In genomic region chr1:65243492-65243891, GRCh38 we compare ENCODE assay signal across 23 cellular contexts.
DNase-seq lines count a peak whose midpoint lies in the region; ATAC-seq, FAIRE-seq and TF ChIP-seq lines count a peak whose summit lies in the region.
"Had no signal": no experiment of that assay in that cellular context is flagged by ENCODE, and none has a peak within 500 bp of the region (broad histone marks: within the 10 kb centered on the region; RNA-seq: fewer than 3 reads in every experiment).

No MANE protein-coding gene starts in this region.

- peak; percentile 12 for ATAC-seq in activated CD4-positive, alpha-beta T cell treated with anti-CD3 and anti-CD28 coated beads for 36 hours
- ATAC-seq in HG02973 (IDR thresholded peaks at IDR 0.05; ENCODE audit: unreplicated experiment) (peak; percentile 52), K562 (no peak), HG03108 (IDR thresholded peaks at IDR 0.05; ENCODE audit: unreplicated experiment) (no peak)
- no peak for ATAC-seq in activated CD8-positive, alpha-beta T cell treated with anti-CD3 and anti-CD28 coated beads, Interleukin-2, amount 10 ng/mL, durations not matched to agents 7 days and 5 days
- ATAC-seq: PC-3 had no signal

- intact Hi-C loops in activated CD4-positive, alpha-beta T cell treated with anti-CD3 and anti-CD28 coated beads for 36 hours (cut with DNase I, micrococcal nuclease): no loop called here
- intact Hi-C loops in K562 (cut with micrococcal nuclease) (no loop called here), sigmoid colon (cut with DNase I) (no loop called here)

- POLR2A ChIA-PET in activated CD4-positive, alpha-beta T cell treated with anti-CD3 and anti-CD28 coated beads for 36 hours (lab: Charles Lee): interaction anchor here (0.6 kb wide), 1 partner anchor 1681 kb away, joined by 3 read pairs; the partner anchor contains the start of gene DNAI4
- POLR2A ChIA-PET in K562 (lab: Yijun Ruan, JAX): interaction anchor here (1.8 kb wide), 1 partner anchor 11 kb away, joined by 5 read pairs; no protein-coding TSS in a partner anchor
- POLR2A ChIA-PET in activated CD8-positive, alpha-beta T cell treated with anti-CD3 and anti-CD28 coated beads, Interleukin-2, amount 10 ng/mL, durations not matched to agents 7 days and 5 days (lab: Charles Lee): no interaction called here

- no peak for FAIRE-seq in K562 (lab: Jason Lieb, UNC)
- FAIRE-seq: D721Med, HTR-8/SVneo had no signal

- H3K4me3 ChIP-seq in K562 (no peak overlapping the region), sigmoid colon (no peak overlapping the region)

- no peak overlapping the region for H3K4me3 Mint-ChIP-seq in activated CD4-positive, alpha-beta T cell treated with anti-CD3 and anti-CD28 coated beads for 36 hours
- H3K4me3 Mint-ChIP-seq in activated CD8-positive, alpha-beta T cell treated with anti-CD3 and anti-CD28 coated beads, Interleukin-2, amount 10 ng/mL, durations not matched to agents 7 days and 5 days: no peak overlapping the region
- H3K4me3 Mint-ChIP-seq: CD4-positive, alpha-beta T cell had no signal

- no peak overlapping the region; the same call in 1 of the 2 replicates for H3K4me2 ChIP-seq in K562 (ENCODE audit: insufficient read depth, low read length)
- H3K4me2 ChIP-seq: SK-N-SH had no signal

- peak overlapping the region; percentile 79 for H2AFZ ChIP-seq in K562 (ENCODE audit: low read depth, low read length)

- no peaks in the 10 kb centered on the region for H3K9me3 Mint-ChIP-seq in activated CD4-positive, alpha-beta T cell treated with anti-CD3 and anti-CD28 coated beads for 36 hours (ENCODE audit: low read depth)
- no peaks in the 10 kb centered on the region for H3K9me3 Mint-ChIP-seq in activated CD8-positive, alpha-beta T cell treated with anti-CD3 and anti-CD28 coated beads, Interleukin-2, amount 10 ng/mL, durations not matched to agents 7 days and 5 days (ENCODE audit: insufficient read depth)
- H3K9me3 Mint-ChIP-seq: CD4-positive, alpha-beta T cell had no signal

- BruUV-seq in K562 (replicated peaks; lab: Mats Ljungman, UMichigan): no TSS peak

- H3K27ac Mint-ChIP-seq in activated CD4-positive, alpha-beta T cell treated with anti-CD3 and anti-CD28 coated beads for 36 hours: no peak overlapping the region
- no peak overlapping the region for H3K27ac Mint-ChIP-seq in activated CD8-positive, alpha-beta T cell treated with anti-CD3 and anti-CD28 coated beads, Interleukin-2, amount 10 ng/mL, durations not matched to agents 7 days and 5 days
- H3K27ac Mint-ChIP-seq: CD4-positive, alpha-beta T cell had no signal

- no peak for TF ChIP-seq CTCF in K562 (IDR thresholded peaks at IDR 0.05 in 2 of 3, conservative IDR thresholded peaks at IDR 0.05 in 1 of 3; ENCODE audit: insufficient read depth in 2 of 3, low read depth in 1 of 3, low read length in 3 of 3)
- no peak for TF ChIP-seq CTCF in sigmoid colon (IDR thresholded peaks at IDR 0.05)

- no peaks in the 10 kb centered on the region for H3K9me1 ChIP-seq in K562 (ENCODE audit: control insufficient read depth, insufficient read depth, low read length)

- H3K4me1 Mint-ChIP-seq in activated CD4-positive, alpha-beta T cell treated with anti-CD3 and anti-CD28 coated beads for 36 hours: no peaks in the 10 kb centered on the region
- no peaks in the 10 kb centered on the region for H3K4me1 Mint-ChIP-seq in activated CD8-positive, alpha-beta T cell treated with anti-CD3 and anti-CD28 coated beads, Interleukin-2, amount 10 ng/mL, durations not matched to agents 7 days and 5 days (ENCODE audit: low read depth)

- TF ChIP-seq EP300 in K562 (IDR thresholded peaks at IDR 0.05; ENCODE audit: low read length): no peak
- no peak for TF ChIP-seq EP300 in sigmoid colon (IDR thresholded peaks at IDR 0.05)

- in situ Hi-C loops in K562 (cut with MboI): no loop called here

- CTCF ChIA-PET in activated CD4-positive, alpha-beta T cell treated with anti-CD3 and anti-CD28 coated beads for 36 hours (lab: Charles Lee): no interaction called here
- CTCF ChIA-PET in K562 (lab: Yijun Ruan, JAX; ENCODE audit: low intra/inter-chr PET ratio): no interaction called here
- CTCF ChIA-PET in activated CD8-positive, alpha-beta T cell treated with anti-CD3 and anti-CD28 coated beads, Interleukin-2, amount 10 ng/mL, durations not matched to agents 7 days and 5 days (lab: Charles Lee): no interaction called here

- no peak for TF ChIP-seq POLR2A in K562 (conservative IDR thresholded peaks at IDR 0.05)
- TF ChIP-seq POLR2A in sigmoid colon (IDR thresholded peaks at IDR 0.05): no peak

- H3K9me3 ChIP-seq in K562 (replicated peaks; ENCODE audit: control insufficient read depth, insufficient read depth, low read depth, low read length) (no peaks in the 10 kb centered on the region), sigmoid colon (peaks cover 0 to 2% (median 0%) of the 10 kb centered on the region in 4 donors)
- H3K9me3 ChIP-seq: SK-N-SH had no signal

- no peaks in the 10 kb centered on the region for H3K27me3 ChIP-seq in K562 (ENCODE audit: control insufficient read depth in 2 of 2, insufficient read depth in 2 of 2, low read length in 2 of 2)
- peaks cover 0 to 4% (median 0%) of the 10 kb centered on the region in 3 donors for H3K27me3 ChIP-seq in sigmoid colon

- no peaks in the 10 kb centered on the region for H3K36me3 ChIP-seq in K562 (ENCODE audit: control insufficient read depth, insufficient read depth, low read length)
- no peaks in the 10 kb centered on the region for H3K36me3 ChIP-seq in sigmoid colon

- no peak overlapping the region for H3K9ac ChIP-seq in K562 (ENCODE audit: insufficient read depth in 1 of 2, low read depth in 2 of 2, low read length in 2 of 2)
- H3K9ac ChIP-seq: SK-N-SH had no signal

- H3K79me2 ChIP-seq in K562 (ENCODE audit: control insufficient read depth, insufficient read depth, low read length): no peaks in the 10 kb centered on the region

- TF ChIP-seq RAD21 in K562 (CRISPR knock-in tag; conservative IDR thresholded peaks at IDR 0.05 in 1 of 2, IDR thresholded peaks at IDR 0.05 in 1 of 2): no peak

- no peak overlapping the region for H3K27ac ChIP-seq in K562 (ENCODE audit: extremely low read depth, low read depth, low read length)
- no peak overlapping the region for H3K27ac ChIP-seq in sigmoid colon

- H4K20me1 ChIP-seq in K562 (replicated peaks; ENCODE audit: control insufficient read depth, insufficient read depth, low read length): no peaks in the 10 kb centered on the region

- H3K27me3 Mint-ChIP-seq in activated CD4-positive, alpha-beta T cell treated with anti-CD3 and anti-CD28 coated beads for 36 hours: peaks cover 26% of the 10 kb centered on the region
- peaks cover 28% of the 10 kb centered on the region for H3K27me3 Mint-ChIP-seq in activated CD8-positive, alpha-beta T cell treated with anti-CD3 and anti-CD28 coated beads, Interleukin-2, amount 10 ng/mL, durations not matched to agents 7 days and 5 days (ENCODE audit: low read depth)

- 48% methylated on average over 3 of the region's 3 CpGs for WGBS in K562 (ENCODE audit: insufficient coverage, low coverage, missing lambda C conversion rate)
- WGBS in sigmoid colon, 2 donors: 88 to 93% methylated on average over 3 of the region's 3 CpGs

- H3K4me1 ChIP-seq in K562 (replicated peaks in 1 of 2; ENCODE audit: control insufficient read depth in 2 of 2, insufficient read depth in 2 of 2, low read length in 2 of 2) (peaks cover 3 to 9% of the 10 kb centered on the region in 2 experiments), sigmoid colon (peaks cover 0 to 4% (median 2%) of the 10 kb centered on the region in 4 donors)

- no peaks in the 10 kb centered on the region for H3K36me3 Mint-ChIP-seq in activated CD4-positive, alpha-beta T cell treated with anti-CD3 and anti-CD28 coated beads for 36 hours (ENCODE audit: low read depth)
- no peaks in the 10 kb centered on the region for H3K36me3 Mint-ChIP-seq in activated CD8-positive, alpha-beta T cell treated with anti-CD3 and anti-CD28 coated beads, Interleukin-2, amount 10 ng/mL, durations not matched to agents 7 days and 5 days (ENCODE audit: low read depth)

- no peak for DNase-seq in activated CD4-positive, alpha-beta T cell treated with anti-CD3 and anti-CD28 coated beads for 36 hours
- DNase-seq in activated CD4-positive, alpha-beta T cell treated with anti-CD3 and anti-CD28 coated beads for 1 hour: no peak
- DNase-seq in K562 (ENCODE audit: extremely low read depth in 1 of 4, low spot score in 3 of 4) (no peak), sigmoid colon (no peak)
- no peak for DNase-seq in activated CD8-positive, alpha-beta T cell treated with anti-CD3 and anti-CD28 coated beads, Interleukin-2, amount 10 ng/mL, durations not matched to agents 7 days and 5 days
- DNase-seq: CD4-positive, alpha-beta T cell; KG1; MM.1S; NCI-H1092 treated with DMSO at 0.1 percent for 48 hours; NCI-H1436; NCI-H187; NCI-H2081 treated with DMSO at 0.1 percent for 48 hours; NCI-H2171; NCI-H226; NCI-H510A; NCI-H69; PC-3; SK-N-SH; SW 1271 had no signal

TF ChIP-seq in K562, 482 proteins besides CTCF, POLR2A, EP300 and RAD21:
- TF ChIP-seq STAT5A (IDR thresholded peaks at IDR 0.05; ENCODE audit: borderline replicate concordance, low read length) (no peak), XRCC5 (IDR thresholded peaks at IDR 0.05; ENCODE audit: low read depth, low read length) (no peak), FOXP4 (CRISPR knock-in tag; IDR thresholded peaks at IDR 0.05; ENCODE audit: borderline replicate concordance) (no peak)

Comparison
In these comparisons a context has a peak if more than half of its experiments do, and no peak if none do; other contexts are left out.
1. ATAC-seq: peak in activated CD4-positive, alpha-beta T cell treated with anti-CD3 and anti-CD28 coated beads for 36 hours (single experiment) and HG02973 (single experiment); none in K562 (single experiment), HG03108 (single experiment) and activated CD8-positive, alpha-beta T cell treated with anti-CD3 and anti-CD28 coated beads, Interleukin-2, amount 10 ng/mL, durations not matched to agents 7 days and 5 days (single experiment).